Comparison of ENCODE assay signal across 9 cellular contexts in genomic region chr17:40283662-40284061, GRCh38. TPM values are rescaled to one million over a fixed set of nuclear protein-coding genes. Genes with fewer than 3 reads are reported as not detected.
DNase-seq lines count a peak whose midpoint lies in the region; ATAC-seq and TF ChIP-seq lines count a peak whose summit lies in the region.
"Had no signal": no experiment of that assay in that cellular context is flagged by ENCODE, and none has a peak within 500 bp of the region (broad histone marks: within the 10 kb centered on the region; RNA-seq: fewer than 3 reads in every experiment).

No MANE protein-coding gene starts in this region.

- no peaks in the 10 kb centered on the region for H3K9me3 Mint-ChIP-seq in CD4-positive, CD25-positive, alpha-beta regulatory T cell
- H3K9me3 Mint-ChIP-seq in naive thymus-derived CD8-positive, alpha-beta T cell = no peaks in the 10 kb centered on the region

- H3K4me3 Mint-ChIP-seq in CD4-positive, CD25-positive, alpha-beta regulatory T cell = peak overlapping the region in 1 of 4 donors; percentile 14
- peak overlapping the region in 2 of 10 donors; percentile 17 to 49 for H3K4me3 Mint-ChIP-seq in naive thymus-derived CD8-positive, alpha-beta T cell

- no peak overlapping the region for H3K27ac ChIP-seq in CD4-positive, CD25-positive, alpha-beta regulatory T cell (ENCODE audit: insufficient read depth, low read length, poor library complexity, severe bottlenecking)
- H3K27ac ChIP-seq in aorta (ENCODE audit: low read depth in 1 of 2, low read length in 2 of 2) = no peak overlapping the region

- intact Hi-C loops in aorta (cut with DNase I) = loop anchor here in 1 of 2 donors (10.0 kb wide), 2 partner anchors 179 to 269 kb away; partner anchors contain the start of genes CSF3 and NR1D1

- H3K27ac Mint-ChIP-seq in CD4-positive, CD25-positive, alpha-beta regulatory T cell = peak overlapping the region in 2 of 3 donors; percentile 70 to 89
- peak overlapping the region in 9 of 10 donors; percentile 10 to 75 (median 54) for H3K27ac Mint-ChIP-seq in naive thymus-derived CD8-positive, alpha-beta T cell

- H3K36me3 ChIP-seq in CD4-positive, CD25-positive, alpha-beta regulatory T cell (ENCODE audit: control insufficient read depth, insufficient read depth, low read length) = peaks cover 30% of the 10 kb centered on the region
- H3K36me3 ChIP-seq in aorta (ENCODE audit: control insufficient read depth in 1 of 2, insufficient read depth in 2 of 2, low read length in 1 of 2) = no peaks in the 10 kb centered on the region

- no peaks in the 10 kb centered on the region for H3K27me3 ChIP-seq in CD4-positive, CD25-positive, alpha-beta regulatory T cell (ENCODE audit: control insufficient read depth, insufficient read depth, low read length)
- H3K27me3 ChIP-seq in aorta (ENCODE audit: control insufficient read depth in 1 of 2, insufficient read depth in 2 of 2, low read length in 1 of 2) = no peaks in the 10 kb centered on the region

- H3K4me1 ChIP-seq in CD4-positive, CD25-positive, alpha-beta regulatory T cell (ENCODE audit: control insufficient read depth, insufficient read depth, low read length, poor library complexity, severe bottlenecking) = peaks cover 16% of the 10 kb centered on the region
- peaks cover 0 to 5% of the 10 kb centered on the region in 2 donors for H3K4me1 ChIP-seq in aorta (ENCODE audit: control insufficient read depth in 1 of 2, insufficient read depth in 2 of 2, low read length in 2 of 2)

- H3K4me1 Mint-ChIP-seq in CD4-positive, CD25-positive, alpha-beta regulatory T cell = peaks cover 4 to 24% (median 20%) of the 10 kb centered on the region in 4 donors
- peaks cover 10 to 28% (median 18%) of the 10 kb centered on the region in 4 donors for H3K4me1 Mint-ChIP-seq in naive thymus-derived CD8-positive, alpha-beta T cell

- TF ChIP-seq CTCF in cardiac fibroblast (IDR thresholded peaks at IDR 0.05; ENCODE audit: low read depth, low read length) = no peak

- peaks cover 22% of the 10 kb centered on the region for H3K36me3 Mint-ChIP-seq in CD4-positive, CD25-positive, alpha-beta regulatory T cell
- peaks cover 0 to 30% (median 5%) of the 10 kb centered on the region in 3 donors for H3K36me3 Mint-ChIP-seq in naive thymus-derived CD8-positive, alpha-beta T cell

- peak in 2 of 3 donors; percentile 36 to 86 for DNase-seq in CD4-positive, CD25-positive, alpha-beta regulatory T cell
- DNase-seq in M059J (ENCODE audit: low read depth) = peak; percentile 95
- peak; percentile 72 to 89 for DNase-seq in cardiac fibroblast (ENCODE audit: low read depth in 2 of 2)
- peak in 2 of 10 donors; percentile 6 to 11 for DNase-seq in naive thymus-derived CD8-positive, alpha-beta T cell
- DNase-seq in aorta = no peak
- DNase-seq in SKM-1 (lab: John Stamatoyannopoulos, UW; ENCODE audit: unreplicated experiment) = no peak
- DNase-seq: NCI-H2029 treated with DMSO at 0.1 percent for 48 hours had no signal

- POLR2A ChIA-PET in naive thymus-derived CD8-positive, alpha-beta T cell (lab: Charles Lee) = interaction anchor here (0.7 kb wide), 1 partner anchor 415 kb away, joined by 3 read pairs; no protein-coding TSS in a partner anchor

- H3K9me3 ChIP-seq in CD4-positive, CD25-positive, alpha-beta regulatory T cell (ENCODE audit: control insufficient read depth in 2 of 2, low read length in 2 of 2) = no peaks in the 10 kb centered on the region
- H3K9me3 ChIP-seq in aorta (ENCODE audit: control insufficient read depth, low read length) = no peaks in the 10 kb centered on the region

- no peaks in the 10 kb centered on the region for H3K27me3 Mint-ChIP-seq in CD4-positive, CD25-positive, alpha-beta regulatory T cell
- H3K27me3 Mint-ChIP-seq in naive thymus-derived CD8-positive, alpha-beta T cell = no peaks in the 10 kb centered on the region

- 44 to 49% methylated on average over 2 of the region's 2 CpGs for WGBS in aorta, 2 donors

- no peak overlapping the region for H3K4me3 ChIP-seq in CD4-positive, CD25-positive, alpha-beta regulatory T cell (ENCODE audit: low read depth, low read length)
- H3K4me3 ChIP-seq in cardiac fibroblast (replicated peaks in 1 of 2; ENCODE audit: low read depth in 2 of 2, low read length in 2 of 2) (peak overlapping the region in 1 of 2 donors; percentile 14), aorta (ENCODE audit: low read length in 2 of 2) (no peak overlapping the region)

- peak; percentile 33 to 40 for ATAC-seq in CD4-positive, CD25-positive, alpha-beta regulatory T cell (ENCODE audit: low read depth in 2 of 2)
- no peak for ATAC-seq in naive thymus-derived CD8-positive, alpha-beta T cell
- ATAC-seq in aorta (ENCODE audit: low FRiP score) (no peak), HG02884 (IDR thresholded peaks at IDR 0.05; ENCODE audit: unreplicated experiment) (no peak), HG03469 (IDR thresholded peaks at IDR 0.05; ENCODE audit: unreplicated experiment) (no peak)

RNA-seq across cellular contexts. Expression of gene CDC6, which starts 4.0 kb away (rescaled TPM):
- 5.7 TPM for total RNA-seq in CD4-positive, CD25-positive, alpha-beta regulatory T cell
- 1 to 10 TPM in 2 of 4 donors, under 1 TPM in 1, not detected in 1; 0.59 to 1.7 (median 1.1) TPM for polyA plus RNA-seq in CD4-positive, CD25-positive, alpha-beta regulatory T cell
- total RNA-seq in M059J (2014; rRNA removed; shearing (Covaris generic)) = 37.5 and 48.9 TPM in 2 replicates
- 1 to 10 TPM; 1.5 to 1.6 TPM for total RNA-seq in naive thymus-derived CD8-positive, alpha-beta T cell
- under 1 TPM in 1 of 3 donors, not detected in 2; 0.08 TPM for polyA plus RNA-seq in naive thymus-derived CD8-positive, alpha-beta T cell
- total RNA-seq in aorta = 1 to 10 TPM; 1.7 to 2.5 TPM
- 1 to 10 TPM in 1 of 2 donors, under 1 TPM in 1; 0.38 to 1.6 TPM for polyA plus RNA-seq in aorta

RNA-seq across cellular contexts. Expression of gene RARA, which starts 25.3 kb away (rescaled TPM):
- total RNA-seq in CD4-positive, CD25-positive, alpha-beta regulatory T cell = 126 TPM
- polyA plus RNA-seq in CD4-positive, CD25-positive, alpha-beta regulatory T cell = 10 to 100 TPM in 3 of 4 donors, 1 to 10 TPM in 1; 7.3 to 14.5 (median 12.6) TPM
- total RNA-seq in M059J (2014; rRNA removed; shearing (Covaris generic)) = 9.4 and 17.8 TPM in 2 replicates
- total RNA-seq in naive thymus-derived CD8-positive, alpha-beta T cell = 10 to 100 TPM; 39.2 to 39.9 TPM
- polyA plus RNA-seq in naive thymus-derived CD8-positive, alpha-beta T cell = 10 to 100 TPM in 1 of 3 donors, 1 to 10 TPM in 2; 7.2 to 12.4 (median 9.0) TPM
- total RNA-seq in aorta = 10 to 100 TPM; 52.7 to 88.3 TPM
- polyA plus RNA-seq in aorta = 10 to 100 TPM; 10.6 to 25.6 TPM

Comparison
In these comparisons a context has a peak if more than half of its experiments do, and no peak if none do; other contexts are left out.
1. ATAC-seq: peak in CD4-positive, CD25-positive, alpha-beta regulatory T cell (2 of 2); none in naive thymus-derived CD8-positive, alpha-beta T cell (0 of 2), aorta (single experiment), HG02884 (single experiment) and HG03469 (single experiment).
2. DNase-seq: peak in CD4-positive, CD25-positive, alpha-beta regulatory T cell (2 of 3), M059J (single experiment) and cardiac fibroblast (2 of 2); none in aorta (0 of 2) and SKM-1 (single experiment).